ENCODE assay signal across 16 cellular contexts in the genomic region with DNA sequence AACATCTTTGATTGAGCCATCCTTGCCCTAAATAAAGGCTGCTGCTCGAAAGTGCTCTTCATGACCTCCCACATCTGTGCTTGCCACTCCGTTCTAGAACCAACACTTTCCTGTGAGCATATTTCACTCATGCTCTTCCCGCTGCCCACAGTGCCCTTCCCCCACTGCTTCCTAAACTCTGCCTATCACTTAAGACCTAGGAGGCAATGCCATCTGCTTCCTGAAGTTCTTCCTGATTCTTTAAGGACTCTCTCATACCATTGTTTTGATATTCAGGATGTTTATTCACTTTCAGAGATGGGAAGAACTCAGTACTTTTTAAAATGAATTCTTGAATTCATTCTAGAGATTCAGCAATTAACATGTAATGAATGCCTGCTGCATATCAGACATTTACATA. TPM values are rescaled to one million over a fixed set of nuclear protein-coding genes. Genes with fewer than 3 reads are reported as not detected.
A peak's percentile ranks its signal among the peaks of the same experiment; 100 is the strongest.
DNase-seq lines count a peak whose midpoint lies in the region; ATAC-seq lines count a peak whose summit lies in the region.
"Had no signal": no experiment of that assay in that cellular context is flagged by ENCODE, and none has a peak within 500 bp of the region (broad histone marks: within the 10 kb centered on the region; RNA-seq: fewer than 3 reads in every experiment).

No MANE protein-coding gene starts in this region.

- peaks cover 4% of the 10 kb centered on the region for H3K36me3 Mint-ChIP-seq in effector memory CD8-positive, alpha-beta T cell (ENCODE audit: insufficient read depth)
- H3K36me3 Mint-ChIP-seq in memory B cell = peaks cover 11% of the 10 kb centered on the region

- no peak overlapping the region for H3K4me3 Mint-ChIP-seq in effector memory CD8-positive, alpha-beta T cell
- H3K4me3 Mint-ChIP-seq in memory B cell = no peak overlapping the region
- H3K4me3 Mint-ChIP-seq: CD4-positive, alpha-beta memory T cell had no signal

- peak overlapping the region; percentile 4 to 7 for H3K27ac Mint-ChIP-seq in effector memory CD8-positive, alpha-beta T cell
- H3K27ac Mint-ChIP-seq in memory B cell = peak overlapping the region; percentile 1
- H3K27ac Mint-ChIP-seq: CD4-positive, alpha-beta memory T cell; IgD-negative memory B cell had no signal

- no peaks in the 10 kb centered on the region for H3K9me3 Mint-ChIP-seq in effector memory CD8-positive, alpha-beta T cell
- peaks cover 1% of the 10 kb centered on the region for H3K9me3 Mint-ChIP-seq in memory B cell
- H3K9me3 Mint-ChIP-seq: CD4-positive, alpha-beta memory T cell had no signal

- no peak for ATAC-seq in effector memory CD8-positive, alpha-beta T cell (replicated peaks)
- ATAC-seq in memory B cell (ENCODE audit: low read depth) (no peak), HG02642 (IDR thresholded peaks at IDR 0.05; ENCODE audit: poor library complexity, unreplicated experiment) (no peak)
- ATAC-seq: A549, HCT116 had no signal

- DNase-seq in UCSD-AML1 (lab: John Stamatoyannopoulos, UW; ENCODE audit: unreplicated experiment) = peak; percentile 38
- DNase-seq in effector memory CD8-positive, alpha-beta T cell = no peak
- DNase-seq in memory B cell (ENCODE audit: low spot score in 2 of 2) = no peak
- DNase-seq in ureter (ENCODE audit: low spot score) = peak; percentile 0
- DNase-seq in DMS153 treated with DMSO at 0.1 percent for 48 hours (lab: John Stamatoyannopoulos, UW; ENCODE audit: unreplicated experiment) = no peak
- no peak for DNase-seq in hippocampal formation (lab: John Stamatoyannopoulos, UW)
- DNase-seq in mucosa of gallbladder (ENCODE audit: low spot score) = no peak
- DNase-seq: BE2C; CD4-positive, alpha-beta memory T cell; COR-L47; GF-D8; GM23248 had no signal

- H3K27me3 Mint-ChIP-seq in effector memory CD8-positive, alpha-beta T cell = no peaks in the 10 kb centered on the region
- H3K27me3 Mint-ChIP-seq in memory B cell = no peaks in the 10 kb centered on the region
- H3K27me3 Mint-ChIP-seq: CD4-positive, alpha-beta memory T cell had no signal

- H3K4me1 Mint-ChIP-seq in effector memory CD8-positive, alpha-beta T cell (ENCODE audit: low read depth in 2 of 2) = peaks cover 5% of the 10 kb centered on the region in 2 donors
- H3K4me1 Mint-ChIP-seq in memory B cell = peaks cover 18% of the 10 kb centered on the region

RNA-seq across cellular contexts. Expression of gene ZFYVE21, which starts 49.9 kb away (rescaled TPM):
- total RNA-seq in ureter (90.9 TPM), mucosa of gallbladder (94.0 TPM)

RNA-seq across cellular contexts. Expression of gene XRCC3, which starts 50.3 kb away (rescaled TPM):
- total RNA-seq in ureter (15.7 TPM), mucosa of gallbladder (8.5 TPM)

Comparison
In these comparisons a context has a peak if more than half of its experiments do, and no peak if none do; other contexts are left out.
1. DNase-seq: peak in UCSD-AML1 (single experiment) and ureter (single experiment); none in effector memory CD8-positive, alpha-beta T cell (0 of 3), memory B cell (0 of 2), DMS153 treated with DMSO at 0.1 percent for 48 hours (single experiment), hippocampal formation (0 of 2) and mucosa of gallbladder (single experiment).